ENCODE assay signal across 1 cellular context in the genomic region with DNA sequence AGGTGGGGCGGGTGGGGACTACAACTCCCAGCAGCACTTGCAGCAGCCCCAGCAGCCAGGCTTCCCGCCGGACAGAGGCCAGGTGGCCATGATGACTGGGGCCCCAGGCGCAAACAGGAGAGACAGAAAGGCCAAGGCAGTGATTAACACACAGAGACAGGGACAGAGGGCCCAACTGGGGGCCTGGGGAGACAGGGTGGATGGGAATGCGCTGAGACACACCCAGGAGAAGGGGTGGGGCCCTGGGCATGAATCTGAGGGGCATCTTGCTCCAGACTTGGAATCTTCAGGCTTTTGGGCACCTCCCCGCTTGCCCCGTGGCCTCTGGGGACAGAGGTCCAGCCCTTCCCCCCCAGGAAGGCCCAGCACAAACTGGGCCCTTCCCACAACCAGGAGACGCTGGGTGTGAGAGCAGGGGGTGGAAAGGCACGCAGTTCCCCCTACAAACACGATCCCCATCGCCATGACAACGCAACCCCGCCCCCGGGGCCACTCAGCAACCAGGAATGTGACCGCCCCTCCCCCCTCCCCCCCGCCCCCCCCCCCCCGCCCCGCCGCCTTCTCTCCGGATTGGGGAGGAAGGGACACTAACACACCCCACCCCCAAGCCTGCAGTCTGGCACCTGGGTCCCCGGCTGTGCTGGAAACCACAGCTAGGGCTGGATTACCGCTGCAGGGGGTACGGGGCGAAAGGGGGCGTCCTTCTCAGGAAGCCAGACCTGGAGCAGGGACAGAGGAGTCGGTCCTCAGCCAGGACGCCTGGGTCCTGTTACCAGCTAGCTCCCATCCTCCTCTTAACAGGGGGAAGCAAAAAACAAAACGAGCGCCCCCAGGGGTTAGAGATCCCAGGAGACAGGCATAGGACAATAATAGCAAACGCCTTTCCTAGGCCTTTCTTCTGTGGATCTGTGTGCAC.
A peak's percentile ranks its signal among the peaks of the same experiment; 100 is the strongest.
TF ChIP-seq lines count a peak whose summit lies in the region.

No MANE protein-coding gene starts in this region.

TF ChIP-seq in HEK293, 187 proteins besides CTCF, POLR2A, EP300 and RAD21 (continued from another document and continues in another):
- TF ChIP-seq ZNF148 (tag by site-specific recombination; IDR thresholded peaks at IDR 0.05; ENCODE audit: borderline replicate concordance) = no peak
- no peak for TF ChIP-seq ZNF707 (tag by site-specific recombination; IDR thresholded peaks at IDR 0.05)
- TF ChIP-seq ZNF510 (tag by site-specific recombination; IDR thresholded peaks at IDR 0.05; ENCODE audit: insufficient replicate concordance) = no peak
- TF ChIP-seq, protein P1, sequence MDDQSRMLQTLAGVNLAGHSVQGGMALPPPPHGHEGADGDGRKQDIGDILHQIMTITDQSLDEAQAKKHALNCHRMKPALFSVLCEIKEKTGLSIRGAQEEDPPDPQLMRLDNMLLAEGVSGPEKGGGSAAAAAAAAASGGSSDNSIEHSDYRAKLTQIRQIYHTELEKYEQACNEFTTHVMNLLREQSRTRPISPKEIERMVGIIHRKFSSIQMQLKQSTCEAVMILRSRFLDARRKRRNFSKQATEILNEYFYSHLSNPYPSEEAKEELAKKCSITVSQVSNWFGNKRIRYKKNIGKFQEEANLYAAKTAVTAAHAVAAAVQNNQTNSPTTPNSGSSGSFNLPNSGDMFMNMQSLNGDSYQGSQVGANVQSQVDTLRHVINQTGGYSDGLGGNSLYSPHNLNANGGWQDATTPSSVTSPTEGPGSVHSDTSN (CRISPR knock-in tag; IDR thresholded peaks at IDR 0.05) = no peak
- TF ChIP-seq ZFP37 (tag by site-specific recombination; IDR thresholded peaks at IDR 0.05) = no peak
- TF ChIP-seq ZNF114 (tag by site-specific recombination; IDR thresholded peaks at IDR 0.05) = no peak
- no peak for TF ChIP-seq ZNF174 (tag by site-specific recombination; IDR thresholded peaks at IDR 0.05)
- TF ChIP-seq, protein P2, sequence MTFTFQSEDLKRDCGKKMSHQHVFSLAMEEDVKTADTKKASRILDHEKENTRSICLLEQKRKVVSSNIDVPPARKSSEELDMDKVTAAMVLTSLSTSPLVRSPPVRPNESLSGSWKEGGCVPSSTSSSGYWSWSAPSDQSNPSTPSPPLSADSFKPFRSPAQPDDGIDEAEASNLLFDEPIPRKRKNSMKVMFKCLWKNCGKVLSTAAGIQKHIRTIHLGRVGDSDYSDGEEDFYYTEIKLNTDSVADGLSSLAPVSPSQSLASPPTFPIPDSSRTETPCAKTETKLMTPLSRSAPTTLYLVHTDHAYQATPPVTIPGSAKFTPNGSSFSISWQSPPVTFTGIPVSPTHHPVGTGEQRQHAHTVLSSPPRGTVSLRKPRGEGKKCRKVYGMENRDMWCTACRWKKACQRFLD (tag by site-specific recombination; IDR thresholded peaks at IDR 0.05) = no peak
- peak; percentile 56; the same call in 1 of the 2 replicates for TF ChIP-seq ZNF394 (tag by site-specific recombination; IDR thresholded peaks at IDR 0.05; ENCODE audit: borderline replicate concordance)
- no peak for TF ChIP-seq HOXD13 (CRISPR knock-in tag; IDR thresholded peaks at IDR 0.05; ENCODE audit: borderline replicate concordance)
- TF ChIP-seq ZNF10 (tag by site-specific recombination; IDR thresholded peaks at IDR 0.05) = no peak
- TF ChIP-seq ZNF843 (tag by site-specific recombination; IDR thresholded peaks at IDR 0.05) = no peak
- peak; percentile 97 for TF ChIP-seq ZBTB20 (tag by site-specific recombination; IDR thresholded peaks at IDR 0.05)
- no peak for TF ChIP-seq ZNF544 (tag by site-specific recombination; IDR thresholded peaks at IDR 0.05)
- peak; percentile 39 for TF ChIP-seq ZXDB (tag by site-specific recombination; IDR thresholded peaks at IDR 0.05)
- TF ChIP-seq, protein P3, sequence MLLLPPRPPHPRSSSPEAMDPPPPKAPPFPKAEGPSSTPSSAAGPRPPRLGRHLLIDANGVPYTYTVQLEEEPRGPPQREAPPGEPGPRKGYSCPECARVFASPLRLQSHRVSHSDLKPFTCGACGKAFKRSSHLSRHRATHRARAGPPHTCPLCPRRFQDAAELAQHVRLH (tag by site-specific recombination; IDR thresholded peaks at IDR 0.05) = no peak
- TF ChIP-seq ZNF555 (tag by site-specific recombination; conservative IDR thresholded peaks at IDR 0.05) = no peak
- TF ChIP-seq ZSCAN23 (tag by site-specific recombination; IDR thresholded peaks at IDR 0.05) = no peak
- TF ChIP-seq ZNF132 (tag by site-specific recombination; IDR thresholded peaks at IDR 0.05; ENCODE audit: borderline replicate concordance) = no peak
- TF ChIP-seq ZNF239 (tag by site-specific recombination; IDR thresholded peaks at IDR 0.05) = no peak
- peak; percentile 76 for TF ChIP-seq SP7 (tag by site-specific recombination; IDR thresholded peaks at IDR 0.05)
- 0 out of 2 replicates have a peak, but pooled peaks have one; percentile 22 for TF ChIP-seq EGR2 (tag by site-specific recombination; IDR thresholded peaks at IDR 0.05; ENCODE audit: low read depth)
- TF ChIP-seq ZSCAN5A (tag by site-specific recombination; IDR thresholded peaks at IDR 0.05) = no peak
- TF ChIP-seq, protein P4, sequence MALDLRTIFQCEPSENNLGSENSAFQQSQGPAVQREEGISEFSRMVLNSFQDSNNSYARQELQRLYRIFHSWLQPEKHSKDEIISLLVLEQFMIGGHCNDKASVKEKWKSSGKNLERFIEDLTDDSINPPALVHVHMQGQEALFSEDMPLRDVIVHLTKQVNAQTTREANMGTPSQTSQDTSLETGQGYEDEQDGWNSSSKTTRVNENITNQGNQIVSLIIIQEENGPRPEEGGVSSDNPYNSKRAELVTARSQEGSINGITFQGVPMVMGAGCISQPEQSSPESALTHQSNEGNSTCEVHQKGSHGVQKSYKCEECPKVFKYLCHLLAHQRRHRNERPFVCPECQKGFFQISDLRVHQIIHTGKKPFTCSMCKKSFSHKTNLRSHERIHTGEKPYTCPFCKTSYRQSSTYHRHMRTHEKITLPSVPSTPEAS (tag by site-specific recombination; IDR thresholded peaks at IDR 0.05) = 0 out of 2 replicates have a peak, but pooled peaks have one; percentile 9
- TF ChIP-seq ZBTB1 (tag by site-specific recombination; IDR thresholded peaks at IDR 0.05) = no peak
- TF ChIP-seq PATZ1 (tag by site-specific recombination; IDR thresholded peaks at IDR 0.05) = peak; percentile 88
- no peak for TF ChIP-seq ZNF701 (tag by site-specific recombination; IDR thresholded peaks at IDR 0.05)
- TF ChIP-seq ZSCAN30 (tag by site-specific recombination; IDR thresholded peaks at IDR 0.05) = peak; percentile 98
- TF ChIP-seq ZNF571 (tag by site-specific recombination; IDR thresholded peaks at IDR 0.05) = no peak
- TF ChIP-seq ZNF335 (tag by site-specific recombination; conservative IDR thresholded peaks at IDR 0.05) = peak; percentile 92
- TF ChIP-seq ZNF530 (tag by site-specific recombination; IDR thresholded peaks at IDR 0.05; ENCODE audit: low read depth) = no peak
- TF ChIP-seq ZNF621 (tag by site-specific recombination; IDR thresholded peaks at IDR 0.05) = no peak
- TF ChIP-seq ZBTB8A (tag by site-specific recombination; IDR thresholded peaks at IDR 0.05) = peak; percentile 85
- TF ChIP-seq IKZF3 (tag by site-specific recombination; IDR thresholded peaks at IDR 0.05) = peak; percentile 53
- no peak for TF ChIP-seq ZFP41 (tag by site-specific recombination; IDR thresholded peaks at IDR 0.05; ENCODE audit: borderline replicate concordance)
- peak; percentile 22; the same call in 1 of the 2 replicates for TF ChIP-seq ZNF24 (tag by site-specific recombination; IDR thresholded peaks at IDR 0.05)
- TF ChIP-seq ZNF26 (tag by site-specific recombination; IDR thresholded peaks at IDR 0.05) = no peak
- TF ChIP-seq, protein P5, sequence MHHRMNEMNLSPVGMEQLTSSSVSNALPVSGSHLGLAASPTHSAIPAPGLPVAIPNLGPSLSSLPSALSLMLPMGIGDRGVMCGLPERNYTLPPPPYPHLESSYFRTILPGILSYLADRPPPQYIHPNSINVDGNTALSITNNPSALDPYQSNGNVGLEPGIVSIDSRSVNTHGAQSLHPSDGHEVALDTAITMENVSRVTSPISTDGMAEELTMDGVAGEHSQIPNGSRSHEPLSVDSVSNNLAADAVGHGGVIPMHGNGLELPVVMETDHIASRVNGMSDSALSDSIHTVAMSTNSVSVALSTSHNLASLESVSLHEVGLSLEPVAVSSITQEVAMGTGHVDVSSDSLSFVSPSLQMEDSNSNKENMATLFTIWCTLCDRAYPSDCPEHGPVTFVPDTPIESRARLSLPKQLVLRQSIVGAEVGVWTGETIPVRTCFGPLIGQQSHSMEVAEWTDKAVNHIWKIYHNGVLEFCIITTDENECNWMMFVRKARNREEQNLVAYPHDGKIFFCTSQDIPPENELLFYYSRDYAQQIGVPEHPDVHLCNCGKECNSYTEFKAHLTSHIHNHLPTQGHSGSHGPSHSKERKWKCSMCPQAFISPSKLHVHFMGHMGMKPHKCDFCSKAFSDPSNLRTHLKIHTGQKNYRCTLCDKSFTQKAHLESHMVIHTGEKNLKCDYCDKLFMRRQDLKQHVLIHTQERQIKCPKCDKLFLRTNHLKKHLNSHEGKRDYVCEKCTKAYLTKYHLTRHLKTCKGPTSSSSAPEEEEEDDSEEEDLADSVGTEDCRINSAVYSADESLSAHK (tag by site-specific recombination; IDR thresholded peaks at IDR 0.05) = no peak
- TF ChIP-seq ZNF626 (tag by site-specific recombination; IDR thresholded peaks at IDR 0.05) = no peak
- TF ChIP-seq INSM2 (tag by site-specific recombination; IDR thresholded peaks at IDR 0.05) = no peak
- peak; percentile 96 for TF ChIP-seq ZNF341 (tag by site-specific recombination; IDR thresholded peaks at IDR 0.05; ENCODE audit: low read depth)
- no peak for TF ChIP-seq GLI2 (tag by site-specific recombination; IDR thresholded peaks at IDR 0.05; ENCODE audit: borderline replicate concordance, low read depth)
